14 cellular contexts compared by ENCODE assay signal in the genomic region with DNA sequence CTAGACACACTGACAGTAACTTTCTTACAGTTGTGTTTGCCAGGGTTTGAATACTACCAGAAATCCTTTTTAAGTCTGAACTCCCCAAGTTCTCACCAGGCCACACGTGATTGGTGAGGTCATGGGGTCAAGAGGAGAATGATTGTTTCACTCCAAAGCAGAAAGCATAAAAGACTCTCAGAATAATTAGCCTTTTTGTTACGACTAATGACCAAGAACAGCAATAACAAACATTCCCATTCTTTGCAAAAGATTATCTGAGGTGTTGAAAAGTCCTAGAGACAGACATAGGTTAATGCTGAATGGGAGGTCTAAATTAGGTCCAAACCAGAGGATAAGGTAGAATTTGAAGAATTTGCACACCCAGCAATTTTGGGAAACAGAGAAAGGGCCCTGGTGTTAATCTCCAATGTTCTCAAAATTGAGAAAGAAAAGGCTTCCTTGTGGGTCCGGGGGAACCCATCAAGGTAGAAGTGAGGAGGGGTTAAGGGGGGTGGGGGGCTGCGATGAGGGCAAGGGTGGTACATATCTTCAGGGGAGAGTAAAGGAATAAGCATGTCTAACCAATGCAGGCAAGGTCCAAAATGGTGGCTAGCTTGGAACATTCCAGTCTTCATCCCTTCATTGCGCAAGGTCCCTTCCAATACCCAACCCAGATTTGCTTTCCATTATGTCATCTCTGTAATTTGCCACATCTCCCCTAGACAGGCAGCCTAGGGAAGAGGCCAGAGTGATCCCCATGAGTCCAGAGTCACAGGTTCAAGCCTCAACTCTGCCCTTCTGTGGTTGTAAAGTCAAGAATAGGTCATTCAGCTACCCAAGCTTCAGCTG.
DNase-seq lines count a peak whose midpoint lies in the region; TF ChIP-seq lines count a peak whose summit lies in the region.
"Had no signal": no experiment of that assay in that cellular context is flagged by ENCODE, and none has a peak within 500 bp of the region (broad histone marks: within the 10 kb centered on the region; RNA-seq: fewer than 3 reads in every experiment).

No MANE protein-coding gene starts in this region.

- no peak for TF ChIP-seq EP300 in Ishikawa (IDR thresholded peaks at IDR 0.05; ENCODE audit: borderline replicate concordance)

- peak; percentile 21 for DNase-seq in NCI-H1105 treated with DMSO at 0.1 percent for 48 hours (lab: John Stamatoyannopoulos, UW)
- DNase-seq in NCI-H1105 (lab: John Stamatoyannopoulos, UW): no peak
- peak; percentile 30 for DNase-seq in foreskin melanocyte
- no peak for DNase-seq in SIG-M5 treated with dmso at 0.1 percent for 504 hours (lab: John Stamatoyannopoulos, UW; ENCODE audit: unreplicated experiment)
- no peak for DNase-seq in DMS79 treated with DMSO at 0.1 percent for 48 hours (lab: John Stamatoyannopoulos, UW)
- no peak for DNase-seq in H4 (ENCODE audit: low spot score)
- DNase-seq: AML-193; Caco-2; CD8-positive, alpha-beta memory T cell; DMS53; GM23248; HFFc6; KBM-7 had no signal

- TF ChIP-seq RAD21 in Ishikawa (IDR thresholded peaks at IDR 0.05; ENCODE audit: low read depth): no peak

TF ChIP-seq in Ishikawa, 13 proteins besides CTCF, POLR2A, EP300 and RAD21:
- TF ChIP-seq YY1 (IDR thresholded peaks at IDR 0.05; ENCODE audit: low read depth) (no peak), CEBPB (IDR thresholded peaks at IDR 0.05) (peak; percentile 35; the same call in 1 of the 2 replicates)

Comparison
In these comparisons a context has a peak if more than half of its experiments do, and no peak if none do; other contexts are left out.
1. DNase-seq: peak in NCI-H1105 treated with DMSO at 0.1 percent for 48 hours (single experiment) and foreskin melanocyte (single experiment); none in NCI-H1105 (single experiment), SIG-M5 treated with dmso at 0.1 percent for 504 hours (single experiment), DMS79 treated with DMSO at 0.1 percent for 48 hours (single experiment) and H4 (single experiment).